In genomic region chr2:100592226-100592625, GRCh38 we compare ENCODE assay signal across 28 cellular contexts. TPM values are rescaled to one million over a fixed set of nuclear protein-coding genes. Genes with fewer than 3 reads are reported as not detected.
DNase-seq lines count a peak whose midpoint lies in the region; ATAC-seq and TF ChIP-seq lines count a peak whose summit lies in the region.
"Had no signal": no experiment of that assay in that cellular context is flagged by ENCODE, and none has a peak within 500 bp of the region (broad histone marks: within the 10 kb centered on the region; RNA-seq: fewer than 3 reads in every experiment).

No MANE protein-coding gene starts in this region.

- DNase-seq in HFFc6 (peak; percentile 20), OCI-M1 (lab: John Stamatoyannopoulos, UW) (peak; percentile 1), fibroblast of mammary gland (ENCODE audit: low read depth) (peak; percentile 5), epidermal melanocyte (ENCODE audit: insufficient read length, low spot score) (no peak)
- no peak for DNase-seq in effector CD4-positive, alpha-beta T cell
- DNase-seq in stimulated activated naive CD8-positive, alpha-beta T cell treated with anti-CD3 and anti-CD28 coated beads, Interleukin-15, Interleukin-2, amounts not matched to agents 100 U/mL and 50 U/mL, for 24 hours, result no peak
- DNase-seq in activated CD8-positive, alpha-beta T cell treated with anti-CD3 and anti-CD28 coated beads for 36 hours, result no peak
- DNase-seq: ACHN; activated CD4-positive, alpha-beta T cell treated with anti-CD3 and anti-CD28 coated beads for 48 hours; activated naive CD4-positive, alpha-beta T cell; activated T-cell treated with anti-CD3 and anti-CD28 coated beads, Interleukin-2, amount 50 U/mL, for 72 hours; DMS153; GDM1; immature natural killer cell; NCI-H1105 treated with DMSO at 0.1 percent for 48 hours; NCI-H2029; NCI-H526 treated with DMSO at 0.1 percent for 48 hours; right cardiac atrium; SK-N-SH; stimulated activated CD4-positive, alpha-beta T cell treated with anti-CD3 and anti-CD28 coated beads, Interleukin-12 subunit alpha, Interleukin-12 subunit beta, amount 100 ng/mL, for 4 hours; stimulated activated CD4-positive, alpha-beta T cell treated with anti-CD3 and anti-CD28 coated beads, Interleukin-4, amount 100 ng/mL, for 1 hour; stimulated activated naive B cell treated with anti-CD40 and anti-IgM and Interleukin-4, amounts not matched to agents 10 μg/mL and 1 μg/mL and 100 μg/mL, for 72 hours; WERI-Rb-1 had no signal

- POLR2A ChIA-PET in activated CD8-positive, alpha-beta T cell treated with anti-CD3 and anti-CD28 coated beads for 36 hours (lab: Charles Lee), result no interaction called here

- H3K36me3 ChIP-seq in BLaER1 treated with 17β-estradiol and CSF1 and Interleukin-3, amounts not matched to agents 10 nM and 100 nM, result no peaks in the 10 kb centered on the region
- H3K36me3 ChIP-seq: WERI-Rb-1 had no signal

- no peaks in the 10 kb centered on the region for H3K9me3 ChIP-seq in BLaER1 treated with 17β-estradiol and CSF1 and Interleukin-3, amounts not matched to agents 10 nM and 100 nM (replicated peaks in 1 of 11)
- H3K9me3 ChIP-seq: SK-N-SH had no signal

- H3K36me3 Mint-ChIP-seq in HFFc6 (ENCODE audit: low read depth), result no peaks in the 10 kb centered on the region
- no peaks in the 10 kb centered on the region for H3K36me3 Mint-ChIP-seq in activated CD8-positive, alpha-beta T cell treated with anti-CD3 and anti-CD28 coated beads for 36 hours (ENCODE audit: low read depth)
- H3K36me3 Mint-ChIP-seq: brain, immature natural killer cell, memory B cell had no signal

- H3K27me3 ChIP-seq in BLaER1 treated with 17β-estradiol and CSF1 and Interleukin-3, amounts not matched to agents 10 nM and 100 nM, result no peaks in the 10 kb centered on the region
- H3K27me3 ChIP-seq: hepatocyte had no signal

- H3K4me2 ChIP-seq in BLaER1 treated with 17β-estradiol and CSF1 and Interleukin-3, amounts not matched to agents 10 nM and 100 nM, result peak overlapping the region in 9 of 11 experiments; percentile 2 to 61 (median 39); a peak in 15 of 22 replicates
- H3K4me2 ChIP-seq: hepatocyte, SK-N-SH had no signal

- intact Hi-C loops in activated CD8-positive, alpha-beta T cell treated with anti-CD3 and anti-CD28 coated beads for 36 hours (cut with micrococcal nuclease), result no loop called here

- H3K4me1 ChIP-seq in BLaER1 treated with 17β-estradiol and CSF1 and Interleukin-3, amounts not matched to agents 10 nM and 100 nM, result peaks cover 4 to 40% (median 30%) of the 10 kb centered on the region in 10 experiments; a peak in 15 of 20 replicates

- no peak overlapping the region for H3K9ac ChIP-seq in BLaER1 treated with 17β-estradiol and CSF1 and Interleukin-3, amounts not matched to agents 10 nM and 100 nM
- H3K9ac ChIP-seq: SK-N-SH had no signal

- no peak overlapping the region for H3K4me3 ChIP-seq in BLaER1 treated with 17β-estradiol and CSF1 and Interleukin-3, amounts not matched to agents 10 nM and 100 nM
- H3K4me3 ChIP-seq in fibroblast of mammary gland (ENCODE audit: control insufficient read depth, low read depth, low read length), result no peak overlapping the region
- H3K4me3 ChIP-seq: hepatocyte had no signal

- H3K27me3 Mint-ChIP-seq in HFFc6 (ENCODE audit: insufficient read depth), result peaks cover 10% of the 10 kb centered on the region
- no peaks in the 10 kb centered on the region for H3K27me3 Mint-ChIP-seq in activated CD8-positive, alpha-beta T cell treated with anti-CD3 and anti-CD28 coated beads for 36 hours
- H3K27me3 Mint-ChIP-seq: memory B cell had no signal

- TF ChIP-seq CTCF in HFFc6 (IDR thresholded peaks at IDR 0.05) (no peak), fibroblast of mammary gland (conservative IDR thresholded peaks at IDR 0.05; ENCODE audit: control insufficient read depth, insufficient read depth, low read depth, low read length) (no peak)
- no peak for TF ChIP-seq CTCF in activated CD8-positive, alpha-beta T cell treated with anti-CD3 and anti-CD28 coated beads for 36 hours (IDR thresholded peaks at IDR 0.05)

- ATAC-seq in stimulated activated naive CD8-positive, alpha-beta T cell treated with anti-CD3 and anti-CD28 coated beads, Interleukin-15, Interleukin-2, amounts not matched to agents 100 U/mL and 50 U/mL, for 24 hours, result no peak
- ATAC-seq in activated CD8-positive, alpha-beta T cell treated with anti-CD3 and anti-CD28 coated beads for 36 hours, result no peak
- ATAC-seq: activated T-cell treated with anti-CD3 and anti-CD28 coated beads, Interleukin-2, amount 50 U/mL, for 72 hours; HCT116; right cardiac atrium; stimulated activated naive B cell treated with anti-CD40 and anti-IgM and Interleukin-4, amounts not matched to agents 10 μg/mL and 1 μg/mL and 100 μg/mL, for 72 hours had no signal

- H3K27ac Mint-ChIP-seq in HFFc6, result no peak overlapping the region
- no peak overlapping the region for H3K27ac Mint-ChIP-seq in activated CD8-positive, alpha-beta T cell treated with anti-CD3 and anti-CD28 coated beads for 36 hours
- H3K27ac Mint-ChIP-seq: activated T-cell treated with anti-CD3 and anti-CD28 coated beads, Interleukin-2, amount 50 U/mL, for 72 hours; brain; memory B cell; stimulated activated naive B cell treated with anti-CD40 and anti-IgM and Interleukin-4, amounts not matched to agents 10 μg/mL and 1 μg/mL and 100 μg/mL, for 72 hours had no signal

- H3K9me3 Mint-ChIP-seq in HFFc6, result no peaks in the 10 kb centered on the region
- no peaks in the 10 kb centered on the region for H3K9me3 Mint-ChIP-seq in activated CD8-positive, alpha-beta T cell treated with anti-CD3 and anti-CD28 coated beads for 36 hours
- H3K9me3 Mint-ChIP-seq: activated T-cell treated with anti-CD3 and anti-CD28 coated beads, Interleukin-2, amount 50 U/mL, for 72 hours; brain; immature natural killer cell; memory B cell; stimulated activated naive B cell treated with anti-CD40 and anti-IgM and Interleukin-4, amounts not matched to agents 10 μg/mL and 1 μg/mL and 100 μg/mL, for 72 hours had no signal

- H3K4me3 Mint-ChIP-seq in HFFc6, result no peak overlapping the region
- no peak overlapping the region for H3K4me3 Mint-ChIP-seq in activated CD8-positive, alpha-beta T cell treated with anti-CD3 and anti-CD28 coated beads for 36 hours
- H3K4me3 Mint-ChIP-seq: activated T-cell treated with anti-CD3 and anti-CD28 coated beads, Interleukin-2, amount 50 U/mL, for 72 hours; brain; immature natural killer cell; memory B cell; stimulated activated naive B cell treated with anti-CD40 and anti-IgM and Interleukin-4, amounts not matched to agents 10 μg/mL and 1 μg/mL and 100 μg/mL, for 72 hours had no signal

- H4K20me1 ChIP-seq in BLaER1 treated with 17β-estradiol and CSF1 and Interleukin-3, amounts not matched to agents 10 nM and 100 nM, result no peaks in the 10 kb centered on the region

- no peak overlapping the region; a peak in 1 of 22 replicates for H3K27ac ChIP-seq in BLaER1 treated with 17β-estradiol and CSF1 and Interleukin-3, amounts not matched to agents 10 nM and 100 nM
- H3K27ac ChIP-seq: hepatocyte, WERI-Rb-1 had no signal

- CTCF ChIA-PET in activated CD8-positive, alpha-beta T cell treated with anti-CD3 and anti-CD28 coated beads for 36 hours (lab: Charles Lee), result interaction anchor here (1.2 to 2.5 kb wide), 2 partner anchors 14 to 393 kb away, joined by 3 to 8 read pairs; no protein-coding TSS in a partner anchor

- H3K4me1 Mint-ChIP-seq in HFFc6 (ENCODE audit: low read depth), result peaks cover 15% of the 10 kb centered on the region
- peaks cover 27% of the 10 kb centered on the region for H3K4me1 Mint-ChIP-seq in activated CD8-positive, alpha-beta T cell treated with anti-CD3 and anti-CD28 coated beads for 36 hours (ENCODE audit: low read depth)
- H3K4me1 Mint-ChIP-seq: brain had no signal

RNA-seq across cellular contexts. Expression of gene PDCL3, which starts 29.4 kb away (rescaled TPM):
- total RNA-seq in HFFc6 (2021; fragmentation: NEBNext Ultra II Directional; extraction: Animal tissue kit (Norgen Biotek cat#: 25700)), result 10 to 100 TPM; 26.1 to 30.3 (median 29.1) TPM
- total RNA-seq in activated CD8-positive, alpha-beta T cell treated with anti-CD3 and anti-CD28 coated beads for 36 hours, result 10 to 100 TPM; 31.9 to 35.7 TPM

Comparison
In these comparisons a context has a peak if more than half of its experiments do, and no peak if none do; other contexts are left out.
1. DNase-seq: peak in HFFc6 (single experiment), OCI-M1 (single experiment) and fibroblast of mammary gland (single experiment); none in effector CD4-positive, alpha-beta T cell (single experiment), stimulated activated naive CD8-positive, alpha-beta T cell treated with anti-CD3 and anti-CD28 coated beads, Interleukin-15, Interleukin-2, amounts not matched to agents 100 U/mL and 50 U/mL, for 24 hours (single experiment), epidermal melanocyte (single experiment) and activated CD8-positive, alpha-beta T cell treated with anti-CD3 and anti-CD28 coated beads for 36 hours (single experiment).